In genomic region chr6:8442149-8442548, GRCh38 we compare ENCODE assay signal across 24 cellular contexts.
"Had no signal": no experiment of that assay in that cellular context is flagged by ENCODE, and none has a peak within 500 bp of the region (broad histone marks: within the 10 kb centered on the region; RNA-seq: fewer than 3 reads in every experiment).

No MANE protein-coding gene starts in this region.

- ATAC-seq: natural killer cell; right lobe of liver; stimulated activated memory B cell treated with anti-CD40 and anti-IgM and Interleukin-4, amounts not matched to agents 10 μg/mL and 1 μg/mL and 100 μg/mL, for 72 hours; stimulated activated naive CD8-positive, alpha-beta T cell treated with anti-CD3 and anti-CD28 coated beads, Interleukin-15, amount 100 ng/mL, for 72 hours had no signal

- H3K4me1 Mint-ChIP-seq: natural killer cell; stimulated activated memory B cell treated with anti-CD40 and anti-IgM and Interleukin-4, amounts not matched to agents 10 μg/mL and 1 μg/mL and 100 μg/mL, for 72 hours; stimulated activated naive CD8-positive, alpha-beta T cell treated with anti-CD3 and anti-CD28 coated beads, Interleukin-15, amount 100 ng/mL, for 72 hours had no signal

- H3K4me3 Mint-ChIP-seq: mesothelial cell of epicardium; naive B cell; natural killer cell; nephron progenitor cell; neural progenitor cell; stimulated activated memory B cell treated with anti-CD40 and anti-IgM and Interleukin-4, amounts not matched to agents 10 μg/mL and 1 μg/mL and 100 μg/mL, for 72 hours; stimulated activated naive CD8-positive, alpha-beta T cell treated with anti-CD3 and anti-CD28 coated beads, Interleukin-15, amount 100 ng/mL, for 72 hours; type B pancreatic cell had no signal

- DNase-seq: hippocampal formation; kidney glomerular epithelial cell; left cardiac atrium; left ventricle myocardium inferior; mesendoderm; naive B cell; natural killer cell; nephron progenitor cell; occipital lobe; ovary; right lobe of liver; stimulated activated CD4-positive, alpha-beta T cell treated with anti-CD3 and anti-CD28 coated beads, Interleukin-1b, Interleukin-23, amount 100 ng/mL, for 48 hours; stimulated activated CD4-positive, alpha-beta T cell treated with anti-CD3 and anti-CD28 coated beads, Interleukin-2, amount 100 ng/mL, for 48 hours; stimulated activated CD4-positive, alpha-beta T cell treated with anti-CD3 and anti-CD28 coated beads, Interleukin-4, amount 100 ng/mL, for 4 hours; stimulated activated CD8-positive, alpha-beta memory T cell treated with anti-CD3 and anti-CD28 coated beads, Interleukin-4, amount 100 ng/mL, for 48 hours; stimulated activated naive CD4-positive, alpha-beta T cell treated with Interleukin-2 at 50 U/mL for 16 hours; stimulated activated naive CD8-positive, alpha-beta T cell treated with anti-CD3 and anti-CD28 coated beads, Interleukin-15, amount 100 ng/mL, for 72 hours; substantia nigra; uterus had no signal

- H3K9me3 Mint-ChIP-seq: natural killer cell, nephron progenitor cell, neural progenitor cell, type B pancreatic cell had no signal

- H3K27me3 Mint-ChIP-seq: progenitor cell of endocrine pancreas; stimulated activated memory B cell treated with anti-CD40 and anti-IgM and Interleukin-4, amounts not matched to agents 10 μg/mL and 1 μg/mL and 100 μg/mL, for 72 hours; stimulated activated naive CD8-positive, alpha-beta T cell treated with anti-CD3 and anti-CD28 coated beads, Interleukin-15, amount 100 ng/mL, for 72 hours; type B pancreatic cell had no signal

- H3K27ac Mint-ChIP-seq: mesothelial cell of epicardium; natural killer cell; nephron progenitor cell; neural progenitor cell; progenitor cell of endocrine pancreas; stimulated activated memory B cell treated with anti-CD40 and anti-IgM and Interleukin-4, amounts not matched to agents 10 μg/mL and 1 μg/mL and 100 μg/mL, for 72 hours; stimulated activated naive CD8-positive, alpha-beta T cell treated with anti-CD3 and anti-CD28 coated beads, Interleukin-15, amount 100 ng/mL, for 72 hours; type B pancreatic cell had no signal

- H3K36me3 Mint-ChIP-seq: natural killer cell; neural progenitor cell; stimulated activated memory B cell treated with anti-CD40 and anti-IgM and Interleukin-4, amounts not matched to agents 10 μg/mL and 1 μg/mL and 100 μg/mL, for 72 hours had no signal
